ENCODE assay signal across 5 cellular contexts in the genomic region with DNA sequence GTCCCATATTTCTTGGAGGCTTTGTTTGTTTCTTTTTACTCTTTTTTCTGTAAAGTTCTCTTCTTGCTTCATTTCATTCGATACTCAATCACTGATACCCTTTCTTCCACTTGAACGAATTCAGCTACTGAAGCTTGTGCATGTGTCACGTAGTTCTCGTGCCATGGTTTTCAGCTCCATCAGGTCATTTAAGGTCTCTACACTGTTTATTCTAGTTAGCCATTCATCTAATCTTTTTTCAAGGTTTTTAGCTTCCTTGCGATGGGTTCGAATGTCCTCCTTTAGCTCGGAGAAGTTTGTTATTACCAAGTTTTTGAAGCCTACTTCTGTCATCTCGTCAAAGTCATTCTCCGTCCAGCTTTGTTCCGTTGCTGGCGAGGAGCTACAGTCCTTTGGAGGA. TPM values are rescaled to one million over a fixed set of nuclear protein-coding genes. Genes with fewer than 3 reads are reported as not detected.
"Had no signal": no experiment of that assay in that cellular context is flagged by ENCODE, and none has a peak within 500 bp of the region (broad histone marks: within the 10 kb centered on the region; RNA-seq: fewer than 3 reads in every experiment).

No MANE protein-coding gene starts in this region.

RNA-seq across cellular contexts. Expression of gene CRYM, which starts 55.6 kb away (rescaled TPM):
- total RNA-seq: dermis blood vessel endothelial cell, endothelial cell of umbilical vein, fibroblast of villous mesenchyme, foreskin keratinocyte, gastrocnemius medialis had no signal
- polyA plus RNA-seq: endothelial cell of umbilical vein had no signal
